ENCODE assay signal across 9 cellular contexts in the genomic region with DNA sequence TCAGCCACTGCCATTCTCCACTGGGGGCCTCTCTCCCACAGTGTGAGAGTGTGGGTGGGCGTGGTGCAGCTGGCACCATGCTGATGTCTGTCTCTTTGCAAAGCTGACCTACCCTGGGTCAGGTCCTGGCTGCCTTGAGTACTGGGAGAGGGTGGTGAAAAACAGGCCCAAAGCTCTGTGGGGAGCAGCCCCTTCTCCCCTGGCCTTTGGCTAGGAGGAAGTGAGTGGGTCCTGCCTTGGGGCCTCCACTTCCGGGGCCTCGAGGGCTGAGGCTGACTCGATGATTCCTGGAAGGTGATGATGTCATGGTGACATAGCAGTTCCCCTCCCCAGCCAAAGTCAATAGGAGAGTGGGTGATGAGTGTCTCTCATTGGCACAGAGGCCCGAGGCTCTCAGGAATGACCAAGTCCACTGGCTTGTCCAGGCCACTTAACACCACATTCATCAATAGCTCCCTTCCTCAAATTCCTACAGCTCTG. TPM values are rescaled to one million over a fixed set of nuclear protein-coding genes. Genes with fewer than 3 reads are reported as not detected.
DNase-seq lines count a peak whose midpoint lies in the region; TF ChIP-seq lines count a peak whose summit lies in the region.
"Had no signal": no experiment of that assay in that cellular context is flagged by ENCODE, and none has a peak within 500 bp of the region (broad histone marks: within the 10 kb centered on the region; RNA-seq: fewer than 3 reads in every experiment).

No MANE protein-coding gene starts in this region.

- H3K4me3 ChIP-seq in esophagus muscularis mucosa, result no peak overlapping the region
- H3K4me3 ChIP-seq: cardiac muscle cell had no signal

- intact Hi-C loops in esophagus muscularis mucosa (cut with DNase I), result loop anchor here (2.0 to 10.0 kb wide), 2 partner anchors 25 to 607 kb away; no protein-coding TSS in a partner anchor

- H3K9me3 ChIP-seq in esophagus muscularis mucosa, result no peaks in the 10 kb centered on the region

- no peak for TF ChIP-seq EP300 in esophagus muscularis mucosa (IDR thresholded peaks at IDR 0.05)

- H3K27ac ChIP-seq in esophagus muscularis mucosa (replicated peaks in 1 of 4), result no peak overlapping the region
- H3K27ac ChIP-seq: cardiac muscle cell had no signal

- peak; percentile 70 for DNase-seq in stimulated activated naive CD4-positive, alpha-beta T cell treated with Interleukin-2 at 50 U/mL for 16 hours (lab: John Stamatoyannopoulos, UW)
- no peak for DNase-seq in stimulated activated naive CD4-positive, alpha-beta T cell (lab: John Stamatoyannopoulos, UW)
- peak; percentile 38 for DNase-seq in activated T-cell treated with anti-CD3 and anti-CD28 coated beads, Interleukin-2, amount 50 U/mL, for 1 hour
- DNase-seq in hepatic stellate cell (ENCODE audit: low spot score) (peak; percentile 79), HEK293T (ENCODE audit: extremely low spot score) (no peak), esophagus muscularis mucosa (ENCODE audit: extremely low spot score) (no peak)
- peak; percentile 79 for DNase-seq in stimulated activated CD8-positive, alpha-beta memory T cell treated with anti-CD3 and anti-CD28 coated beads, Interleukin-4, amount 100 ng/mL, for 48 hours
- no peak for DNase-seq in effector CD4-positive, alpha-beta T cell

- TF ChIP-seq CTCF in esophagus muscularis mucosa (IDR thresholded peaks at IDR 0.05), result no peak

- H3K27me3 ChIP-seq in esophagus muscularis mucosa, result no peaks in the 10 kb centered on the region

- no peaks in the 10 kb centered on the region for H3K36me3 ChIP-seq in esophagus muscularis mucosa
- H3K36me3 ChIP-seq: cardiac muscle cell had no signal

- TF ChIP-seq POLR2A in esophagus muscularis mucosa (IDR thresholded peaks at IDR 0.05; ENCODE audit: low read depth), result no peak

- WGBS in esophagus muscularis mucosa, result 30% methylated on average over 4 of the region's 5 CpGs

- CTCF ChIA-PET in HEK293T (lab: Yijun Ruan, JAX), result interaction anchor here (0.8 to 3.4 kb wide), 17 partner anchors 8 to 626 kb away, joined by 3 to 22 read pairs (median 4); partner anchors contain the start of gene MR1

- H3K4me1 ChIP-seq in esophagus muscularis mucosa, result peaks cover 12 to 31% (median 26%) of the 10 kb centered on the region in 4 donors

- POLR2A ChIA-PET in HEK293T (lab: Yijun Ruan, JAX), result interaction anchor here (0.8 to 3.3 kb wide), 10 partner anchors 37 to 640 kb away, joined by 3 to 15 read pairs (median 4); partner anchors contain the start of genes ACBD6 and STX6

TF ChIP-seq in HEK293T, 16 proteins besides CTCF, POLR2A, EP300 and RAD21:
- no peak for TF ChIP-seq PKNOX1 (IDR thresholded peaks at IDR 0.05)
- no peak for TF ChIP-seq ELF4 (IDR thresholded peaks at IDR 0.05)
- TF ChIP-seq ZNF384 (IDR thresholded peaks at IDR 0.05), result no peak
- no peak for TF ChIP-seq FOXK2 (IDR thresholded peaks at IDR 0.05)
- no peak for TF ChIP-seq L3MBTL2 (conservative IDR thresholded peaks at IDR 0.05)
- TF ChIP-seq SUZ12 (IDR thresholded peaks at IDR 0.05), result no peak
- TF ChIP-seq ARNT (IDR thresholded peaks at IDR 0.05), result no peak
- TF ChIP-seq LEF1 (IDR thresholded peaks at IDR 0.05; ENCODE audit: borderline replicate concordance), result no peak
- no peak for TF ChIP-seq TARDBP (IDR thresholded peaks at IDR 0.05)
- TF ChIP-seq CTBP1 (IDR thresholded peaks at IDR 0.05; ENCODE audit: borderline replicate concordance), result no peak
- TF ChIP-seq FOXM1 (IDR thresholded peaks at IDR 0.05; ENCODE audit: borderline replicate concordance), result no peak
- no peak for TF ChIP-seq FOXA1 (IDR thresholded peaks at IDR 0.05)
- TF ChIP-seq SP1 (IDR thresholded peaks at IDR 0.05), result no peak
- no peak for TF ChIP-seq HDGF (IDR thresholded peaks at IDR 0.05; ENCODE audit: borderline replicate concordance)

RNA-seq across cellular contexts. Expression of gene IER5, which starts 53.0 kb away (rescaled TPM):
- 10 to 100 TPM; 14.5 to 22.0 (median 16.7) TPM for total RNA-seq in esophagus muscularis mucosa

Comparison
In these comparisons a context has a peak if more than half of its experiments do, and no peak if none do; other contexts are left out.
1. DNase-seq: peak in stimulated activated naive CD4-positive, alpha-beta T cell treated with Interleukin-2 at 50 U/mL for 16 hours (single experiment), activated T-cell treated with anti-CD3 and anti-CD28 coated beads, Interleukin-2, amount 50 U/mL, for 1 hour (single experiment), hepatic stellate cell (single experiment) and stimulated activated CD8-positive, alpha-beta memory T cell treated with anti-CD3 and anti-CD28 coated beads, Interleukin-4, amount 100 ng/mL, for 48 hours (single experiment); none in stimulated activated naive CD4-positive, alpha-beta T cell (0 of 6), effector CD4-positive, alpha-beta T cell (single experiment), HEK293T (single experiment) and esophagus muscularis mucosa (single experiment).